Comparison of ENCODE assay signal across 1 cellular context in genomic region chr19:10690351-10690781, GRCh38.
TF ChIP-seq lines count a peak whose summit lies in the region.

No MANE protein-coding gene starts in this region.

TF ChIP-seq in HepG2, 621 proteins besides CTCF, POLR2A, EP300 and RAD21:
- TF ChIP-seq, protein P1, sequence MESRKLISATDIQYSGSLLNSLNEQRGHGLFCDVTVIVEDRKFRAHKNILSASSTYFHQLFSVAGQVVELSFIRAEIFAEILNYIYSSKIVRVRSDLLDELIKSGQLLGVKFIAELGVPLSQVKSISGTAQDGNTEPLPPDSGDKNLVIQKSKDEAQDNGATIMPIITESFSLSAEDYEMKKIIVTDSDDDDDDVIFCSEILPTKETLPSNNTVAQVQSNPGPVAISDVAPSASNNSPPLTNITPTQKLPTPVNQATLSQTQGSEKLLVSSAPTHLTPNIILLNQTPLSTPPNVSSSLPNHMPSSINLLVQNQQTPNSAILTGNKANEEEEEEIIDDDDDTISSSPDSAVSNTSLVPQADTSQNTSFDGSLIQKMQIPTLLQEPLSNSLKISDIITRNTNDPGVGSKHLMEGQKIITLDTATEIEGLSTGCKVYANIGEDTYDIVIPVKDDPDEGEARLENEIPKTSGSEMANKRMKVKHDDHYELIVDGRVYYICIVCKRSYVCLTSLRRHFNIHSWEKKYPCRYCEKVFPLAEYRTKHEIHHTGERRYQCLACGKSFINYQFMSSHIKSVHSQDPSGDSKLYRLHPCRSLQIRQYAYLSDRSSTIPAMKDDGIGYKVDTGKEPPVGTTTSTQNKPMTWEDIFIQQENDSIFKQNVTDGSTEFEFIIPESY (CRISPR knock-in tag; IDR thresholded peaks at IDR 0.05): peak; percentile 89; the same call in 1 of the 2 replicates
- TF ChIP-seq FLYWCH1 (CRISPR knock-in tag; IDR thresholded peaks at IDR 0.05): no peak
- TF ChIP-seq TEAD3 (CRISPR knock-in tag; optimal IDR thresholded peaks at IDR 0.05; ENCODE audit: borderline replicate concordance): no peak
- TF ChIP-seq RBAK (CRISPR knock-in tag; IDR thresholded peaks at IDR 0.05): no peak
- no peak for TF ChIP-seq HOXD1 (CRISPR knock-in tag; IDR thresholded peaks at IDR 0.05)
- TF ChIP-seq RBM22 (optimal IDR thresholded peaks at IDR 0.05; ENCODE audit: low read length): peak; percentile 10
- peak; percentile 57; the same call in 1 of the 2 replicates for TF ChIP-seq CEBPB (IDR thresholded peaks at IDR 0.05; ENCODE audit: borderline replicate concordance, low read depth, low read length)
- no peak for TF ChIP-seq NFYB (CRISPR knock-in tag; IDR thresholded peaks at IDR 0.05)
